Comparison of ENCODE assay signal across 26 cellular contexts in genomic region chr1:41420351-41420750, GRCh38. TPM values are rescaled to one million over a fixed set of nuclear protein-coding genes. Genes with fewer than 3 reads are reported as not detected.
DNase-seq lines count a peak whose midpoint lies in the region; ATAC-seq and TF ChIP-seq lines count a peak whose summit lies in the region.
"Had no signal": no experiment of that assay in that cellular context is flagged by ENCODE, and none has a peak within 500 bp of the region (broad histone marks: within the 10 kb centered on the region; RNA-seq: fewer than 3 reads in every experiment).

No MANE protein-coding gene starts in this region.

- TF ChIP-seq CTCF in ascending aorta (IDR thresholded peaks at IDR 0.05) (no peak), esophagus squamous epithelium (IDR thresholded peaks at IDR 0.05) (no peak), gastrocnemius medialis (IDR thresholded peaks at IDR 0.05 in 4 of 5, conservative IDR thresholded peaks at IDR 0.05 in 1 of 5) (no peak)

- in situ Hi-C loops in gastrocnemius medialis (cut with MboI; ENCODE audit: low sequenced_read_pairs in 4 of 4), result no loop called here

- peak overlapping the region; percentile 8 to 85 for H3K27ac ChIP-seq in ascending aorta
- peak overlapping the region in 3 of 4 donors; percentile 90 to 93 (median 93) for H3K27ac ChIP-seq in esophagus squamous epithelium
- H3K27ac ChIP-seq in gastrocnemius medialis, result peak overlapping the region; percentile 88 to 95 (median 88)

- H3K27me3 ChIP-seq in ascending aorta, result no peaks in the 10 kb centered on the region
- H3K27me3 ChIP-seq in esophagus squamous epithelium, result no peaks in the 10 kb centered on the region
- no peaks in the 10 kb centered on the region for H3K27me3 ChIP-seq in gastrocnemius medialis
- H3K27me3 ChIP-seq: MG63 had no signal

- TF ChIP-seq POLR2A in esophagus squamous epithelium (IDR thresholded peaks at IDR 0.05) (no peak), gastrocnemius medialis (IDR thresholded peaks at IDR 0.05) (no peak)

- WGBS in esophagus squamous epithelium, 2 donors, result 89 to 100% methylated on average over 2 to 4 of the region's 4 CpGs

- no peaks in the 10 kb centered on the region for H3K36me3 ChIP-seq in ascending aorta
- H3K36me3 ChIP-seq in esophagus squamous epithelium, result no peaks in the 10 kb centered on the region
- no peaks in the 10 kb centered on the region for H3K36me3 ChIP-seq in gastrocnemius medialis
- H3K36me3 ChIP-seq: MG63 had no signal

- intact Hi-C loops in ascending aorta (cut with DNase I), result no loop called here
- intact Hi-C loops in esophagus squamous epithelium (cut with DNase I), result no loop called here
- intact Hi-C loops in gastrocnemius medialis (cut with DNase I; ENCODE audit: low total_unique reads), result loop anchor here (10.0 kb wide), 1 partner anchor 316 kb away; no protein-coding TSS in a partner anchor

- H3K9me3 ChIP-seq in ascending aorta, result no peaks in the 10 kb centered on the region
- no peaks in the 10 kb centered on the region for H3K9me3 ChIP-seq in esophagus squamous epithelium
- H3K9me3 ChIP-seq in gastrocnemius medialis, result no peaks in the 10 kb centered on the region
- H3K9me3 ChIP-seq: Caco-2, MG63 had no signal

- ATAC-seq in gastrocnemius medialis (no peak), HG03521 (IDR thresholded peaks at IDR 0.05; ENCODE audit: unreplicated experiment) (no peak)
- ATAC-seq: GM12878, GM23338, PC-3 had no signal

- H3K4me3 ChIP-seq in ascending aorta (no peak overlapping the region), esophagus squamous epithelium (no peak overlapping the region), gastrocnemius medialis (no peak overlapping the region)
- H3K4me3 ChIP-seq: GM12878, GM23338, MG63 had no signal

- DNase-seq in ascending aorta (ENCODE audit: low spot score in 2 of 2), result no peak
- DNase-seq in esophagus squamous epithelium (lab: John Stamatoyannopoulos, UW), result no peak
- no peak for DNase-seq in gastrocnemius medialis
- no peak for DNase-seq in activated effector memory CD4-positive, alpha-beta T cell treated with Interleukin-2 at 50 U/mL for 16 hours
- DNase-seq in putamen (ENCODE audit: low spot score), result no peak
- DNase-seq in T1000 (lab: John Stamatoyannopoulos, UW), result no peak
- DNase-seq: C1 segment of cervical spinal cord; Caco-2; CD4-positive, alpha-beta memory T cell; DMS79; EL; GDM1; H9; IMR-90; KG1; NCI-H1105 treated with DMSO at 0.1 percent for 48 hours; NCI-H146; NCI-H1930; NCI-H2107; NCI-H774; PC-3; SHP77 had no signal

- peaks cover 4 to 15% of the 10 kb centered on the region in 2 donors for H3K4me1 ChIP-seq in ascending aorta
- H3K4me1 ChIP-seq in esophagus squamous epithelium, result peaks cover 4 to 63% (median 19%) of the 10 kb centered on the region in 3 donors
- H3K4me1 ChIP-seq in gastrocnemius medialis, result peaks cover 54% of the 10 kb centered on the region in 2 donors
- H3K4me1 ChIP-seq: Caco-2 had no signal

RNA-seq across cellular contexts. Expression of gene FOXO6, which starts 59.1 kb away (rescaled TPM):
- 5.7 TPM for total RNA-seq in ascending aorta
- under 1 TPM in 3 of 4 donors, not detected in 1; 0.18 to 0.53 (median 0.38) TPM for total RNA-seq in esophagus squamous epithelium
- total RNA-seq in gastrocnemius medialis, result 1 to 10 TPM in 2 of 4 donors, under 1 TPM in 2; 0.20 to 3.9 (median 0.94) TPM
- total RNA-seq: CD4-positive, alpha-beta memory T cell; GM12878; IMR-90 had no signal
